ENCODE assay signal across 32 cellular contexts in the genomic region with DNA sequence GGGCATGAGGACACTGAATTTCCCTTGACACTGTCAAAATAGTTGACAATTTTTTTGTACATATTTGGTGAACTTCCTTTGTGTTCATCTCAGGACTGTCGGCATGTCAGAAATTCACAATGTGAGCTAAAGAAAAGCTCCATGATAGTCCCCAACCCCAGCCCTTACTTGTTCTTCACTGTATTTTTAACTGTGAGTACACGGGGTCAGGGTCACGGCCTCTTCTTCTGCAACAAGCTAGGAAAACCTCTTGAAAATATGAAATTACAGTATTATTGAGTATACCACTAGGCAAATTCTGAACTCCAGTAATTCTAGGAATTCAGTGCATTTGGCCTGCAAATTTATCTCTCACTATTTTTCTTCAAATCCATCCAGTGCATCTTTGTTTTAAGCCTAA.
"Had no signal": no experiment of that assay in that cellular context is flagged by ENCODE, and none has a peak within 500 bp of the region (broad histone marks: within the 10 kb centered on the region; RNA-seq: fewer than 3 reads in every experiment).

No MANE protein-coding gene starts in this region.

- DNase-seq: activated B cell treated with CpG ODN at 0.5 μM for 24 hours; activated CD4-positive, alpha-beta memory T cell treated with anti-CD3 and anti-CD28 coated beads for 36 hours; activated CD4-positive, alpha-beta T cell treated with anti-CD3 and anti-CD28 coated beads for 36 hours; activated CD4-positive, alpha-beta T cell treated with anti-CD3 and anti-CD28 coated beads for 48 hours; activated CD4-positive, alpha-beta T cell treated with anti-CD3 and anti-CD28 coated beads, Interleukin-2, amount 50 U/mL, for 1 hour; activated CD4-positive, alpha-beta T cell treated with anti-CD3 and anti-CD28 coated beads, Interleukin-2, amount 50 U/mL, for 4 hours; activated CD4-positive, CD25-positive, alpha-beta regulatory T cell treated with anti-CD3 and anti-CD28 coated beads, Interleukin-2, amount 50 U/mL, for 72 hours; activated CD8-positive, alpha-beta memory T cell treated with anti-CD3 and anti-CD28 coated beads, Interleukin-2, amount 50 U/mL, for 4 hours; activated CD8-positive, alpha-beta T cell treated with anti-CD3 and anti-CD28 coated beads for 36 hours; activated effector memory CD4-positive, alpha-beta T cell treated with anti-CD3 and anti-CD28 coated beads, Interleukin-2, amount 50 U/mL, for 16 hours; activated gamma-delta T cell treated with Interleukin-2 at 50 U/mL for 16 hours; activated naive CD4-positive, alpha-beta T cell; activated naive CD4-positive, alpha-beta T cell treated with anti-CD3 and anti-CD28 coated beads for 36 hours; activated naive CD4-positive, alpha-beta T cell treated with anti-CD3 and anti-CD28 coated beads, Interleukin-2, amount 50 U/mL, for 16 hours; activated naive CD8-positive, alpha-beta T cell treated with anti-CD3 and anti-CD28 coated beads for 36 hours; activated T-cell treated with anti-CD3 and anti-CD28 coated beads for 4 hours; activated T-cell treated with anti-CD3 and anti-CD28 coated beads, Interleukin-2, amount 50 U/mL, for 1 hour; activated T-cell treated with anti-CD3 and anti-CD28 coated beads, Interleukin-2, amount 50 U/mL, for 4 hours; activated T-cell treated with anti-CD3 and anti-CD28 coated beads, Interleukin-2, amount 50 U/mL, for 72 hours; adrenal gland; amniotic stem cell; aorta; caudate nucleus; cerebellar nuclear complex; SW 1271; T-helper 1 cell; T-helper 2 cell; T-helper 9 cell had no signal

- H3K27ac ChIP-seq: adrenal gland, cardiac muscle cell, VCaP had no signal

- H3K4me1 ChIP-seq: adrenal gland had no signal

- H3K36me3 ChIP-seq: adrenal gland, cardiac muscle cell had no signal

- H3K9me3 ChIP-seq: adrenal gland had no signal

- H3K27me3 ChIP-seq: adrenal gland, cardiac muscle cell had no signal

- ATAC-seq: activated CD4-positive, alpha-beta T cell treated with anti-CD3 and anti-CD28 coated beads for 36 hours; activated CD8-positive, alpha-beta T cell treated with anti-CD3 and anti-CD28 coated beads for 36 hours; activated naive CD4-positive, alpha-beta T cell treated with anti-CD3 and anti-CD28 coated beads, Interleukin-2, amount 50 U/mL, for 72 hours; activated T-cell treated with anti-CD3 and anti-CD28 coated beads, Interleukin-2, amount 50 U/mL, for 4 hours; activated T-cell treated with anti-CD3 and anti-CD28 coated beads, Interleukin-2, amount 50 U/mL, for 72 hours; activated T-helper 17 cell treated with anti-CD3 and anti-CD28 coated beads, Interleukin-2, amount 50 U/mL, for 72 hours had no signal

- H3K4me3 ChIP-seq: adrenal gland, cardiac muscle cell had no signal
